10 cellular contexts compared by ENCODE assay signal in genomic region chr11:123174196-123175183, GRCh38. TPM values are rescaled to one million over a fixed set of nuclear protein-coding genes. Genes with fewer than 3 reads are reported as not detected.
DNase-seq lines count a peak whose midpoint lies in the region; ATAC-seq and TF ChIP-seq lines count a peak whose summit lies in the region.
"Had no signal": no experiment of that assay in that cellular context is flagged by ENCODE, and none has a peak within 500 bp of the region (broad histone marks: within the 10 kb centered on the region; RNA-seq: fewer than 3 reads in every experiment).

No MANE protein-coding gene starts in this region.

- no peak overlapping the region for H2BK120ac ChIP-seq in trophoblast cell (ENCODE audit: insufficient read depth, low read length, poor library complexity)

- H3K36me3 ChIP-seq in SJCRH30 (no peaks in the 10 kb centered on the region), trophoblast cell (ENCODE audit: control insufficient read depth in 1 of 2, insufficient read depth in 2 of 2, low read length in 2 of 2) (peaks cover 0 to 3% of the 10 kb centered on the region in 2 experiments)

- peaks cover 11% of the 10 kb centered on the region for H3K4me1 Mint-ChIP-seq in CD14-positive monocyte
- H3K4me1 Mint-ChIP-seq in activated T-helper 17 cell treated with anti-CD3 and anti-CD28 coated beads, Interleukin-2, amount 50 U/mL, for 72 hours, result no peaks in the 10 kb centered on the region

- no peak overlapping the region for H4K8ac ChIP-seq in trophoblast cell (ENCODE audit: low read depth, low read length)

- no peak overlapping the region for H2AK5ac ChIP-seq in trophoblast cell (ENCODE audit: low read length)

- WGBS in trophoblast cell (ENCODE audit: extremely low coverage, insufficient coverage, insufficient read length), result no CpG with 5 or more reads among the region's 7 CpGs

- DNase-seq in EH (ENCODE audit: low read depth) (peak; percentile 99), SJCRH30 (peak; percentile 25 to 36), fibroblast of villous mesenchyme (ENCODE audit: low read depth) (peak; percentile 100), trophoblast cell (peak; percentile 75 to 90), CD14-positive monocyte (ENCODE audit: low spot score) (no peak)
- DNase-seq: activated naive CD4-positive, alpha-beta T cell had no signal

- ATAC-seq in GM21360 (IDR thresholded peaks at IDR 0.05; ENCODE audit: unreplicated experiment), result no peak
- no peak for ATAC-seq in GM21619 (IDR thresholded peaks at IDR 0.05; ENCODE audit: unreplicated experiment)
- no peak for ATAC-seq in activated T-helper 17 cell treated with anti-CD3 and anti-CD28 coated beads, Interleukin-2, amount 50 U/mL, for 72 hours (replicated peaks)
- ATAC-seq: natural killer cell treated with Interleukin-12 subunit alpha and Interleukin-12 subunit beta and Interleukin-15 and Interleukin-18, amount 100 ng/mL, for 72 hours had no signal

- TF ChIP-seq CTCF in fibroblast of villous mesenchyme (IDR thresholded peaks at IDR 0.05; ENCODE audit: insufficient read depth, low read depth, low read length) (no peak), CD14-positive monocyte (IDR thresholded peaks at IDR 0.05) (no peak)

- no peak overlapping the region for H2AFZ ChIP-seq in trophoblast cell (ENCODE audit: insufficient read depth, low read length, poor library complexity)

- no peak overlapping the region for H3K18ac ChIP-seq in trophoblast cell (ENCODE audit: low read length)

- H3K79me2 ChIP-seq in trophoblast cell (ENCODE audit: control insufficient read depth, insufficient read depth, low read length, poor library complexity), result no peaks in the 10 kb centered on the region

- no peak overlapping the region for H3K4ac ChIP-seq in trophoblast cell (ENCODE audit: low read depth, low read length)

- no peak overlapping the region for H4K12ac ChIP-seq in trophoblast cell (ENCODE audit: low read depth, low read length)

- H3K4me3 ChIP-seq in SJCRH30 (no peak overlapping the region), fibroblast of villous mesenchyme (ENCODE audit: low read depth, low read length) (no peak overlapping the region), trophoblast cell (ENCODE audit: low read depth, low read length) (no peak overlapping the region)

- intact Hi-C loops in CD14-positive monocyte (cut with micrococcal nuclease), result no loop called here

- H2BK12ac ChIP-seq in trophoblast cell (ENCODE audit: low read length), result no peak overlapping the region

- H2BK5ac ChIP-seq in trophoblast cell (ENCODE audit: low read depth, low read length, poor library complexity), result peak overlapping the region; percentile 18

- H3K23ac ChIP-seq in trophoblast cell (ENCODE audit: low read length), result no peak overlapping the region

- H3K9ac ChIP-seq in trophoblast cell (ENCODE audit: low read length), result no peak overlapping the region

- H3K27me3 ChIP-seq in SJCRH30 (no peaks in the 10 kb centered on the region), trophoblast cell (ENCODE audit: insufficient read depth, low read length) (no peaks in the 10 kb centered on the region)

- H3K4me3 Mint-ChIP-seq in CD14-positive monocyte, result no peak overlapping the region
- no peak overlapping the region for H3K4me3 Mint-ChIP-seq in activated T-helper 17 cell treated with anti-CD3 and anti-CD28 coated beads, Interleukin-2, amount 50 U/mL, for 72 hours
- H3K4me3 Mint-ChIP-seq: natural killer cell treated with Interleukin-12 subunit alpha and Interleukin-12 subunit beta and Interleukin-15 and Interleukin-18, amount 100 ng/mL, for 72 hours had no signal

- H3K27ac ChIP-seq in SJCRH30 (peak overlapping the region; percentile 25), trophoblast cell (ENCODE audit: low read depth, low read length) (peak overlapping the region; percentile 61)

- H3K79me1 ChIP-seq in trophoblast cell (ENCODE audit: low read length), result peaks cover 2% of the 10 kb centered on the region

- no peaks in the 10 kb centered on the region for H3K9me3 ChIP-seq in SJCRH30 (replicated peaks)
- H3K9me3 ChIP-seq in trophoblast cell (ENCODE audit: insufficient read depth, low read depth, low read length), result no peaks in the 10 kb centered on the region

- peaks cover 0 to 2% (median 0%) of the 10 kb centered on the region in 3 donors for H3K27me3 Mint-ChIP-seq in CD14-positive monocyte (ENCODE audit: low read depth in 3 of 3)
- H3K27me3 Mint-ChIP-seq in activated T-helper 17 cell treated with anti-CD3 and anti-CD28 coated beads, Interleukin-2, amount 50 U/mL, for 72 hours, result no peaks in the 10 kb centered on the region
- H3K27me3 Mint-ChIP-seq: natural killer cell treated with Interleukin-12 subunit alpha and Interleukin-12 subunit beta and Interleukin-15 and Interleukin-18, amount 100 ng/mL, for 72 hours had no signal

- H3K4me2 ChIP-seq in trophoblast cell (ENCODE audit: low read length), result no peak overlapping the region

- no peaks in the 10 kb centered on the region for H3K9me3 Mint-ChIP-seq in CD14-positive monocyte
- no peaks in the 10 kb centered on the region for H3K9me3 Mint-ChIP-seq in activated T-helper 17 cell treated with anti-CD3 and anti-CD28 coated beads, Interleukin-2, amount 50 U/mL, for 72 hours
- H3K9me3 Mint-ChIP-seq: natural killer cell treated with Interleukin-12 subunit alpha and Interleukin-12 subunit beta and Interleukin-15 and Interleukin-18, amount 100 ng/mL, for 72 hours had no signal

- H3K14ac ChIP-seq in trophoblast cell (ENCODE audit: low read length), result no peak overlapping the region

- H4K91ac ChIP-seq in trophoblast cell (ENCODE audit: low read depth, low read length), result peak overlapping the region; percentile 46

- H3K36me3 Mint-ChIP-seq in CD14-positive monocyte, result no peaks in the 10 kb centered on the region
- no peaks in the 10 kb centered on the region for H3K36me3 Mint-ChIP-seq in activated T-helper 17 cell treated with anti-CD3 and anti-CD28 coated beads, Interleukin-2, amount 50 U/mL, for 72 hours (ENCODE audit: low read depth)
- H3K36me3 Mint-ChIP-seq: natural killer cell treated with Interleukin-12 subunit alpha and Interleukin-12 subunit beta and Interleukin-15 and Interleukin-18, amount 100 ng/mL, for 72 hours had no signal

- peak overlapping the region in 1 of 7 donors; percentile 57 for H3K27ac Mint-ChIP-seq in CD14-positive monocyte
- no peak overlapping the region for H3K27ac Mint-ChIP-seq in activated T-helper 17 cell treated with anti-CD3 and anti-CD28 coated beads, Interleukin-2, amount 50 U/mL, for 72 hours
- H3K27ac Mint-ChIP-seq: natural killer cell treated with Interleukin-12 subunit alpha and Interleukin-12 subunit beta and Interleukin-15 and Interleukin-18, amount 100 ng/mL, for 72 hours had no signal

- H3K4me1 ChIP-seq in SJCRH30, result peaks cover 22% of the 10 kb centered on the region
- H3K4me1 ChIP-seq in trophoblast cell (ENCODE audit: control insufficient read depth in 1 of 2, insufficient read depth in 2 of 2, low read length in 2 of 2), result peaks cover 4% of the 10 kb centered on the region in 2 experiments

RNA-seq across cellular contexts. Expression of gene CLMP, which starts 20.6 kb away (rescaled TPM):
- 16.1 and 17.3 TPM in 2 replicates for total RNA-seq in SJCRH30 (2014; rRNA removed; shearing (Covaris generic))
- 115 and 147 TPM in 2 replicates for total RNA-seq in fibroblast of villous mesenchyme
- polyA plus RNA-seq in trophoblast cell (2013), result 52.0 and 56.1 TPM in 2 replicates
- under 1 TPM in 1 of 2 donors, not detected in 1; 0.33 TPM for polyA plus RNA-seq in CD14-positive monocyte
- total RNA-seq in activated T-helper 17 cell treated with anti-CD3 and anti-CD28 coated beads, Interleukin-2, amount 50 U/mL, for 72 hours, result under 1 TPM; 0.66 to 0.67 TPM
- total RNA-seq: natural killer cell treated with Interleukin-12 subunit alpha and Interleukin-12 subunit beta and Interleukin-15 and Interleukin-18, amount 100 ng/mL, for 72 hours had no signal

Comparison
In these comparisons a context has a peak if more than half of its experiments do, and no peak if none do; other contexts are left out.
1. RNA of gene CLMP, which starts 20.6 kb away (total RNA-seq): 115 to 147 TPM in fibroblast of villous mesenchyme and 16.1 to 17.3 TPM in SJCRH30; 0.66 to 0.67 TPM in activated T-helper 17 cell treated with anti-CD3 and anti-CD28 coated beads, Interleukin-2, amount 50 U/mL, for 72 hours; every median in the first group is over 10 times any median in the second.